8 cellular contexts compared by ENCODE assay signal in genomic region chr19:15252398-15253018, GRCh38. TPM values are rescaled to one million over a fixed set of nuclear protein-coding genes. Genes with fewer than 3 reads are reported as not detected.
A peak's percentile ranks its signal among the peaks of the same experiment; 100 is the strongest.
DNase-seq lines count a peak whose midpoint lies in the region; ATAC-seq and TF ChIP-seq lines count a peak whose summit lies in the region.

No MANE protein-coding gene starts in this region.

- intact Hi-C loops in left ventricle myocardium superior (cut with micrococcal nuclease): no loop called here
- intact Hi-C loops in natural killer cell (cut with micrococcal nuclease): no loop called here

- no peak for TF ChIP-seq POLR2A in upper lobe of left lung (IDR thresholded peaks at IDR 0.05)

- H3K36me3 Mint-ChIP-seq in natural killer cell: no peaks in the 10 kb centered on the region

- H3K9me3 ChIP-seq in cardiac muscle cell (ENCODE audit: low read depth): no peaks in the 10 kb centered on the region
- no peaks in the 10 kb centered on the region for H3K9me3 ChIP-seq in upper lobe of left lung

- H3K27ac ChIP-seq in cardiac muscle cell (peak overlapping the region; percentile 84), upper lobe of left lung (peak overlapping the region; percentile 80 to 90 (median 84))

- H3K4me1 ChIP-seq in cardiac muscle cell (ENCODE audit: low read depth) (no peaks in the 10 kb centered on the region), upper lobe of left lung (peaks cover 34 to 47% (median 39%) of the 10 kb centered on the region in 4 donors)

- WGBS in upper lobe of left lung, 2 donors: 66 to 72% methylated on average over 8 to 9 of the region's 9 CpGs

- TF ChIP-seq EP300 in upper lobe of left lung (IDR thresholded peaks at IDR 0.05): no peak

- no peak overlapping the region for H3K27ac Mint-ChIP-seq in natural killer cell

- no peaks in the 10 kb centered on the region for H3K27me3 Mint-ChIP-seq in natural killer cell (ENCODE audit: low read depth in 2 of 2)

- DNase-seq in cardiac muscle cell (ENCODE audit: low read depth in 1 of 2, low spot score in 1 of 2) (peak in 1 of 2 donors; percentile 50), left ventricle myocardium superior (no peak), anterior cingulate cortex (lab: John Stamatoyannopoulos, UW) (peak in 46 of 58 donors; percentile 7 to 73 (median 38)), left kidney (ENCODE audit: low read depth, low spot score) (peak; percentile 71), upper lobe of left lung (no peak), Kasumi-1 (lab: John Stamatoyannopoulos, UW) (no peak), natural killer cell (no peak)
- DNase-seq in stimulated activated CD4-positive, alpha-beta T cell treated with anti-CD3 and anti-CD28 coated beads, Interleukin-1b, Interleukin-23, amount 100 ng/mL, for 48 hours: no peak

- peaks cover 0 to 8% of the 10 kb centered on the region in 2 donors for H3K4me1 Mint-ChIP-seq in natural killer cell

- peak; percentile 60 for TF ChIP-seq CTCF in cardiac muscle cell (IDR thresholded peaks at IDR 0.05; ENCODE audit: low read depth, low read length)
- peak in 3 of 6 experiments; percentile 28 to 38 (median 28) for TF ChIP-seq CTCF in upper lobe of left lung (IDR thresholded peaks at IDR 0.05)
- TF ChIP-seq CTCF in natural killer cell (IDR thresholded peaks at IDR 0.05): no peak

- ATAC-seq in left ventricle myocardium superior: no peak
- no peak for ATAC-seq in upper lobe of left lung (ENCODE audit: low FRiP score in 2 of 2)
- ATAC-seq in natural killer cell: no peak

- H3K36me3 ChIP-seq in cardiac muscle cell (peaks cover 58% of the 10 kb centered on the region), upper lobe of left lung (peaks cover 53 to 100% (median 84%) of the 10 kb centered on the region in 4 donors)

- H3K27me3 ChIP-seq in cardiac muscle cell (no peaks in the 10 kb centered on the region), upper lobe of left lung (no peaks in the 10 kb centered on the region)

- H3K4me3 ChIP-seq in cardiac muscle cell: no peak overlapping the region
- no peak overlapping the region for H3K4me3 ChIP-seq in upper lobe of left lung

- no peaks in the 10 kb centered on the region for H3K9me3 Mint-ChIP-seq in natural killer cell

- no peak overlapping the region for H3K4me3 Mint-ChIP-seq in natural killer cell

RNA-seq across cellular contexts. Expression of gene EPHX3, which starts 20.3 kb away (rescaled TPM):
- total RNA-seq in cardiac muscle cell (0.70 and 1.9 TPM in 2 replicates), left ventricle myocardium superior (not detected), upper lobe of left lung (1 to 10 TPM; 2.0 to 4.8 (median 2.3) TPM), natural killer cell (not detected)
- 4.0 and 4.6 TPM in 2 replicates for polyA plus RNA-seq in cardiac muscle cell

RNA-seq across cellular contexts. Expression of gene NOTCH3, which starts 51.7 kb away (rescaled TPM):
- total RNA-seq in cardiac muscle cell (27.2 and 40.4 TPM in 2 replicates), left ventricle myocardium superior (22.8 TPM), upper lobe of left lung (10 to 100 TPM; 23.9 to 56.6 (median 43.1) TPM), natural killer cell (under 1 TPM in 2 of 3 donors, not detected in 1; 0.25 to 0.26 TPM)
- 19.9 and 28.5 TPM in 2 replicates for polyA plus RNA-seq in cardiac muscle cell

Comparison
In these comparisons a context has a peak if more than half of its experiments do, and no peak if none do; other contexts are left out.
1. DNase-seq: peak in anterior cingulate cortex (46 of 58) and left kidney (single experiment); none in left ventricle myocardium superior (single experiment), upper lobe of left lung (0 of 2), Kasumi-1 (0 of 2), stimulated activated CD4-positive, alpha-beta T cell treated with anti-CD3 and anti-CD28 coated beads, Interleukin-1b, Interleukin-23, amount 100 ng/mL, for 48 hours (single experiment) and natural killer cell (single experiment).
2. RNA of gene NOTCH3, which starts 51.7 kb away (total RNA-seq): 23.9 to 56.6 TPM in upper lobe of left lung, 27.2 to 40.4 TPM in cardiac muscle cell and 22.8 TPM in left ventricle myocardium superior (single experiment); 0.25 to 0.26 TPM in natural killer cell; every median in the first group is over 10 times any median in the second.